ENCODE assay signal across 9 cellular contexts in genomic region chr9:133354766-133355165, GRCh38. TPM values are rescaled to one million over a fixed set of nuclear protein-coding genes. Genes with fewer than 3 reads are reported as not detected.
DNase-seq lines count a peak whose midpoint lies in the region; ATAC-seq and TF ChIP-seq lines count a peak whose summit lies in the region.
"Had no signal": no experiment of that assay in that cellular context is flagged by ENCODE, and none has a peak within 500 bp of the region (broad histone marks: within the 10 kb centered on the region; RNA-seq: fewer than 3 reads in every experiment).

No MANE protein-coding gene starts in this region.

- no peaks in the 10 kb centered on the region for H3K9me2 ChIP-seq in SK-N-SH
- no peaks in the 10 kb centered on the region for H3K9me2 ChIP-seq in Loucy (replicated peaks; ENCODE audit: low read depth, low read length)
- no peaks in the 10 kb centered on the region for H3K9me2 ChIP-seq in neural cell (ENCODE audit: insufficient read depth, low read length)

- TF ChIP-seq POLR2A in upper lobe of left lung (IDR thresholded peaks at IDR 0.05), result no peak

- H3K9me3 Mint-ChIP-seq in activated T-helper 1 cell treated with anti-CD3 and anti-CD28 coated beads, Interleukin-12 subunit alpha, Interleukin-12 subunit beta, Interleukin-2, Interleukin-4 antibody, amounts not matched to agents 30 ng/mL and 10 ng/mL and 1 ng/mL, durations not matched to agents 14 hours and 24 hours and 36 hours, result no peaks in the 10 kb centered on the region

- no peaks in the 10 kb centered on the region for H3K27me3 Mint-ChIP-seq in activated T-helper 1 cell treated with anti-CD3 and anti-CD28 coated beads, Interleukin-12 subunit alpha, Interleukin-12 subunit beta, Interleukin-2, Interleukin-4 antibody, amounts not matched to agents 30 ng/mL and 10 ng/mL and 1 ng/mL, durations not matched to agents 14 hours and 24 hours and 36 hours (ENCODE audit: insufficient read depth)

- peaks cover 25 to 57% of the 10 kb centered on the region in 2 experiments for H3K36me3 ChIP-seq in SK-N-SH (replicated peaks in 1 of 2; ENCODE audit: control insufficient read depth in 1 of 2, insufficient read depth in 2 of 2, low read length in 1 of 2)
- H3K36me3 ChIP-seq in Loucy (ENCODE audit: insufficient read depth, low read length), result peaks cover 36% of the 10 kb centered on the region
- H3K36me3 ChIP-seq in neural cell (ENCODE audit: insufficient read depth, low read length), result peaks cover 6% of the 10 kb centered on the region
- H3K36me3 ChIP-seq in upper lobe of left lung, result peaks cover 28 to 49% (median 38%) of the 10 kb centered on the region in 4 donors

- H3K27ac Mint-ChIP-seq in activated T-helper 1 cell treated with anti-CD3 and anti-CD28 coated beads, Interleukin-12 subunit alpha, Interleukin-12 subunit beta, Interleukin-2, Interleukin-4 antibody, amounts not matched to agents 30 ng/mL and 10 ng/mL and 1 ng/mL, durations not matched to agents 14 hours and 24 hours and 36 hours, result no peak overlapping the region

- TF ChIP-seq CTCF in SK-N-SH (IDR thresholded peaks at IDR 0.05) (no peak), Loucy (conservative IDR thresholded peaks at IDR 0.05; ENCODE audit: low read length) (no peak), neural cell (IDR thresholded peaks at IDR 0.05; ENCODE audit: poor library complexity, severe bottlenecking) (no peak), upper lobe of left lung (IDR thresholded peaks at IDR 0.05) (no peak)

- H3K4me1 Mint-ChIP-seq in activated T-helper 1 cell treated with anti-CD3 and anti-CD28 coated beads, Interleukin-12 subunit alpha, Interleukin-12 subunit beta, Interleukin-2, Interleukin-4 antibody, amounts not matched to agents 30 ng/mL and 10 ng/mL and 1 ng/mL, durations not matched to agents 14 hours and 24 hours and 36 hours (ENCODE audit: low read depth), result peaks cover 37% of the 10 kb centered on the region

- intact Hi-C loops in activated T-helper 1 cell treated with anti-CD3 and anti-CD28 coated beads, Interleukin-12 subunit alpha, Interleukin-12 subunit beta, Interleukin-2, Interleukin-4 antibody, amounts not matched to agents 30 ng/mL and 10 ng/mL and 1 ng/mL, durations not matched to agents 14 hours and 24 hours and 36 hours (cut with micrococcal nuclease), result no loop called here

- POLR2A ChIA-PET in SK-N-SH (lab: Yijun Ruan, JAX), result interaction anchor here (0.6 to 1.0 kb wide), 2 partner anchors 9 to 21 kb away, joined by 3 to 4 read pairs; no protein-coding TSS in a partner anchor

- H3K4me1 ChIP-seq in SK-N-SH (ENCODE audit: control insufficient read depth in 1 of 2, insufficient read depth in 2 of 2, low read depth in 1 of 2, low read length in 1 of 2) (peaks cover 16 to 41% of the 10 kb centered on the region in 2 experiments; a peak in 3 of 4 replicates), Loucy (ENCODE audit: insufficient read depth, low read length, poor library complexity, severe bottlenecking) (peaks cover 14% of the 10 kb centered on the region), upper lobe of left lung (peaks cover 24 to 50% (median 29%) of the 10 kb centered on the region in 4 donors)

- TF ChIP-seq RAD21 in SK-N-SH (IDR thresholded peaks at IDR 0.05; ENCODE audit: low read length), result no peak
- no peak for TF ChIP-seq RAD21 in neural cell (conservative IDR thresholded peaks at IDR 0.05)

- H3F3A ChIP-seq in SK-N-SH (replicated peaks; ENCODE audit: insufficient read depth) (peaks cover 41% of the 10 kb centered on the region), Loucy (ENCODE audit: low read depth) (peaks cover 11% of the 10 kb centered on the region; the same call in 1 of the 2 replicates), neural cell (ENCODE audit: insufficient read depth, low read length, poor library complexity, severe bottlenecking) (no peaks in the 10 kb centered on the region)

- DNase-seq in SK-N-SH (no peak), upper lobe of left lung (no peak), NCI-H2081 treated with DMSO at 0.1 percent for 48 hours (lab: John Stamatoyannopoulos, UW) (no peak), hippocampal formation (lab: John Stamatoyannopoulos, UW) (no peak)
- no peak for DNase-seq in activated T-helper 1 cell treated with anti-CD3 and anti-CD28 coated beads, Interleukin-12 subunit alpha, Interleukin-12 subunit beta, Interleukin-2, Interleukin-4 antibody, amounts not matched to agents 30 ng/mL and 10 ng/mL and 1 ng/mL, durations not matched to agents 14 hours and 24 hours and 36 hours (ENCODE audit: low spot score)
- DNase-seq: NCI-H187 had no signal

- peak overlapping the region; percentile 93 for H3K4me2 ChIP-seq in SK-N-SH
- H3K4me2 ChIP-seq in Loucy (ENCODE audit: low read depth, low read length, poor library complexity, severe bottlenecking), result peak overlapping the region; percentile 95
- no peak overlapping the region for H3K4me2 ChIP-seq in neural cell (ENCODE audit: low read length)

- H3K9ac ChIP-seq in SK-N-SH (no peak overlapping the region), Loucy (ENCODE audit: low read depth, low read length, poor library complexity, severe bottlenecking) (peak overlapping the region; percentile 80), neural cell (ENCODE audit: low read length) (no peak overlapping the region)

- TF ChIP-seq EP300 in SK-N-SH (IDR thresholded peaks at IDR 0.05; ENCODE audit: borderline replicate concordance in 1 of 2, low read depth in 1 of 2, low read length in 1 of 2) (no peak), neural cell (conservative IDR thresholded peaks at IDR 0.05; ENCODE audit: poor library complexity, severe bottlenecking) (no peak), upper lobe of left lung (IDR thresholded peaks at IDR 0.05) (no peak)

- H3K79me2 ChIP-seq in SK-N-SH (ENCODE audit: insufficient read depth), result peaks cover 55% of the 10 kb centered on the region
- H3K79me2 ChIP-seq in Loucy (ENCODE audit: insufficient read depth, low read length), result peaks cover 65% of the 10 kb centered on the region
- H3K79me2 ChIP-seq in neural cell (replicated peaks; ENCODE audit: insufficient read depth, low read length), result peaks cover 16% of the 10 kb centered on the region

- H3K27me3 ChIP-seq in SK-N-SH (ENCODE audit: insufficient read depth) (no peaks in the 10 kb centered on the region), Loucy (ENCODE audit: insufficient read depth, low read length, poor library complexity, severe bottlenecking) (no peaks in the 10 kb centered on the region), neural cell (ENCODE audit: insufficient read depth, low read depth, low read length) (no peaks in the 10 kb centered on the region), upper lobe of left lung (no peaks in the 10 kb centered on the region)

- ATAC-seq in SK-N-SH treated with all-trans-retinoic acid at 6 μM for 48 hours (no peak), upper lobe of left lung (ENCODE audit: low FRiP score in 2 of 2) (no peak)

- H4K20me1 ChIP-seq in SK-N-SH (ENCODE audit: insufficient read depth), result peaks cover 28% of the 10 kb centered on the region
- H4K20me1 ChIP-seq in Loucy (ENCODE audit: insufficient read depth, low read length, poor library complexity, severe bottlenecking), result peaks cover 41% of the 10 kb centered on the region
- H4K20me1 ChIP-seq in neural cell (ENCODE audit: insufficient read depth), result no peaks in the 10 kb centered on the region

- H3K9me3 ChIP-seq in SK-N-SH, result no peaks in the 10 kb centered on the region
- H3K9me3 ChIP-seq in Loucy (ENCODE audit: insufficient read depth, low read depth, low read length), result no peaks in the 10 kb centered on the region
- no peaks in the 10 kb centered on the region for H3K9me3 ChIP-seq in neural cell (ENCODE audit: low read length)
- H3K9me3 ChIP-seq in upper lobe of left lung, result no peaks in the 10 kb centered on the region

- H2AFZ ChIP-seq in SK-N-SH (ENCODE audit: low read depth) (no peak overlapping the region), Loucy (ENCODE audit: low read length) (no peak overlapping the region), neural cell (ENCODE audit: low read depth, low read length) (no peak overlapping the region)

- H3K4me3 Mint-ChIP-seq in activated T-helper 1 cell treated with anti-CD3 and anti-CD28 coated beads, Interleukin-12 subunit alpha, Interleukin-12 subunit beta, Interleukin-2, Interleukin-4 antibody, amounts not matched to agents 30 ng/mL and 10 ng/mL and 1 ng/mL, durations not matched to agents 14 hours and 24 hours and 36 hours, result peak overlapping the region; percentile 90

- CTCF ChIA-PET in SK-N-SH (lab: Yijun Ruan, JAX), result interaction anchor here (1.2 to 1.7 kb wide), 2 partner anchors 9 to 25 kb away, joined by 3 to 5 read pairs; no protein-coding TSS in a partner anchor

- 92% methylated on average over 5 of the region's 7 CpGs for WGBS in SK-N-SH (ENCODE audit: low lambda C conversion rate)
- 89% methylated on average over 7 of the region's 7 CpGs; no CpG with 5 or more reads in 1 of the 2 donors for WGBS in upper lobe of left lung, 2 donors

- H3K36me3 Mint-ChIP-seq in activated T-helper 1 cell treated with anti-CD3 and anti-CD28 coated beads, Interleukin-12 subunit alpha, Interleukin-12 subunit beta, Interleukin-2, Interleukin-4 antibody, amounts not matched to agents 30 ng/mL and 10 ng/mL and 1 ng/mL, durations not matched to agents 14 hours and 24 hours and 36 hours (ENCODE audit: low read depth), result peaks cover 42% of the 10 kb centered on the region

- no peak overlapping the region for H3K27ac ChIP-seq in SK-N-SH (ENCODE audit: low read depth in 2 of 2, low read length in 1 of 2)
- no peak overlapping the region for H3K27ac ChIP-seq in neural cell (ENCODE audit: low read length)
- H3K27ac ChIP-seq in upper lobe of left lung, result no peak overlapping the region

- no peak overlapping the region; a peak in 1 of 4 replicates for H3K4me3 ChIP-seq in SK-N-SH (ENCODE audit: low read depth in 2 of 2, low read length in 1 of 2)
- H3K4me3 ChIP-seq in Loucy (ENCODE audit: low read length, poor library complexity, severe bottlenecking), result peak overlapping the region; percentile 94
- H3K4me3 ChIP-seq in neural cell (ENCODE audit: low read length), result peak overlapping the region; percentile 95
- no peak overlapping the region for H3K4me3 ChIP-seq in upper lobe of left lung

RNA-seq across cellular contexts. Expression of gene SURF1, which starts 1.5 kb away (rescaled TPM):
- polyA plus RNA-seq in SK-N-SH (2012; rRNA removed), result 97.9 and 103 TPM in 2 replicates
- polyA plus RNA-seq in SK-N-SH (2012; cell fraction: cytosol; rRNA removed), result 88.7 and 93.3 TPM in 2 replicates
- 110 and 112 TPM in 2 replicates for polyA plus RNA-seq in SK-N-SH (2012; cell fraction: nucleus; rRNA removed)
- 36.3 and 37.7 TPM in 2 replicates for total RNA-seq in activated T-helper 1 cell treated with anti-CD3 and anti-CD28 coated beads, Interleukin-12 subunit alpha, Interleukin-12 subunit beta, Interleukin-2, Interleukin-4 antibody, amounts not matched to agents 30 ng/mL and 10 ng/mL and 1 ng/mL, durations not matched to agents 14 hours and 24 hours and 36 hours
- polyA plus RNA-seq in neural cell, result 32.3 and 37.8 TPM in 2 replicates
- polyA minus RNA-seq in neural cell, result 26.8 and 27.2 TPM in 2 replicates
- 10 to 100 TPM; 25.1 to 64.8 (median 45.5) TPM for total RNA-seq in upper lobe of left lung

RNA-seq across cellular contexts. Expression of gene SURF2, which starts 1.6 kb away (rescaled TPM):
- polyA plus RNA-seq in SK-N-SH (2012; rRNA removed), result 35.7 and 46.8 TPM in 2 replicates
- polyA plus RNA-seq in SK-N-SH (2012; cell fraction: cytosol; rRNA removed), result 43.6 and 46.4 TPM in 2 replicates
- polyA plus RNA-seq in SK-N-SH (2012; cell fraction: nucleus; rRNA removed), result 18.4 and 29.1 TPM in 2 replicates
- total RNA-seq in activated T-helper 1 cell treated with anti-CD3 and anti-CD28 coated beads, Interleukin-12 subunit alpha, Interleukin-12 subunit beta, Interleukin-2, Interleukin-4 antibody, amounts not matched to agents 30 ng/mL and 10 ng/mL and 1 ng/mL, durations not matched to agents 14 hours and 24 hours and 36 hours, result 28.6 and 30.9 TPM in 2 replicates
- 36.4 and 40.6 TPM in 2 replicates for polyA plus RNA-seq in neural cell
- polyA minus RNA-seq in neural cell, result 29.0 and 32.3 TPM in 2 replicates
- total RNA-seq in upper lobe of left lung, result 10 to 100 TPM; 18.1 to 31.5 (median 21.7) TPM

RNA-seq across cellular contexts. Expression of gene RPL7A, which starts 6.7 kb away (rescaled TPM):
- 3,936 and 4,121 TPM in 2 replicates for polyA plus RNA-seq in SK-N-SH (2012; rRNA removed)
- 3,968 and 4,002 TPM in 2 replicates for polyA plus RNA-seq in SK-N-SH (2012; cell fraction: cytosol; rRNA removed)
- 1,782 and 2,085 TPM in 2 replicates for polyA plus RNA-seq in SK-N-SH (2012; cell fraction: nucleus; rRNA removed)
- total RNA-seq in activated T-helper 1 cell treated with anti-CD3 and anti-CD28 coated beads, Interleukin-12 subunit alpha, Interleukin-12 subunit beta, Interleukin-2, Interleukin-4 antibody, amounts not matched to agents 30 ng/mL and 10 ng/mL and 1 ng/mL, durations not matched to agents 14 hours and 24 hours and 36 hours, result 2,401 and 2,463 TPM in 2 replicates
- polyA plus RNA-seq in neural cell, result 1,931 and 1,987 TPM in 2 replicates
- 671 and 691 TPM in 2 replicates for polyA minus RNA-seq in neural cell
- 1,000 to 10,000 TPM in 4 of 6 donors, 100 to 1,000 TPM in 2; 840 to 1,613 (median 1,352) TPM for total RNA-seq in upper lobe of left lung

RNA-seq across cellular contexts. Expression of gene MED22, which starts 6.8 kb away (rescaled TPM):
- 23.0 and 27.9 TPM in 2 replicates for polyA plus RNA-seq in SK-N-SH (2012; rRNA removed)
- 9.9 and 15.3 TPM in 2 replicates for polyA plus RNA-seq in SK-N-SH (2012; cell fraction: cytosol; rRNA removed)
- polyA plus RNA-seq in SK-N-SH (2012; cell fraction: nucleus; rRNA removed), result 62.6 and 75.5 TPM in 2 replicates
- total RNA-seq in activated T-helper 1 cell treated with anti-CD3 and anti-CD28 coated beads, Interleukin-12 subunit alpha, Interleukin-12 subunit beta, Interleukin-2, Interleukin-4 antibody, amounts not matched to agents 30 ng/mL and 10 ng/mL and 1 ng/mL, durations not matched to agents 14 hours and 24 hours and 36 hours, result 37.9 and 40.5 TPM in 2 replicates
- 57.5 and 62.5 TPM in 2 replicates for polyA plus RNA-seq in neural cell
- 25.3 and 32.6 TPM in 2 replicates for polyA minus RNA-seq in neural cell
- 10 to 100 TPM; 28.1 to 41.0 (median 30.5) TPM for total RNA-seq in upper lobe of left lung

RNA-seq across cellular contexts. Expression of gene SURF6, which starts 18.8 kb away (rescaled TPM):
- polyA plus RNA-seq in SK-N-SH (2012; rRNA removed) (42.1 and 44.5 TPM in 2 replicates), neural cell (20.7 and 21.8 TPM in 2 replicates)
- polyA plus RNA-seq in SK-N-SH (2012; cell fraction: cytosol; rRNA removed), result 27.6 and 38.9 TPM in 2 replicates
- 65.1 and 79.4 TPM in 2 replicates for polyA plus RNA-seq in SK-N-SH (2012; cell fraction: nucleus; rRNA removed)
- 29.0 and 29.8 TPM in 2 replicates for total RNA-seq in activated T-helper 1 cell treated with anti-CD3 and anti-CD28 coated beads, Interleukin-12 subunit alpha, Interleukin-12 subunit beta, Interleukin-2, Interleukin-4 antibody, amounts not matched to agents 30 ng/mL and 10 ng/mL and 1 ng/mL, durations not matched to agents 14 hours and 24 hours and 36 hours
- 28.9 and 31.9 TPM in 2 replicates for polyA minus RNA-seq in neural cell
- total RNA-seq in upper lobe of left lung, result 10 to 100 TPM; 16.6 to 30.4 (median 24.7) TPM

Comparison
In these comparisons a context has a peak if more than half of its experiments do, and no peak if none do; other contexts are left out.
1. H3K4me3 ChIP-seq: peak in Loucy (single experiment) and neural cell (single experiment); none in SK-N-SH (0 of 2) and upper lobe of left lung (0 of 4).